Comparison of ENCODE assay signal across 8 cellular contexts in genomic region chr19:8001995-8002849, GRCh38. TPM values are rescaled to one million over a fixed set of nuclear protein-coding genes. Genes with fewer than 3 reads are reported as not detected.
DNase-seq lines count a peak whose midpoint lies in the region; ATAC-seq and TF ChIP-seq lines count a peak whose summit lies in the region.

No MANE protein-coding gene starts in this region.

- H3K9ac ChIP-seq in H9 (ENCODE audit: extremely low read depth, insufficient read length, low read length), result peak overlapping the region; percentile 17

- H3K18ac ChIP-seq in H9 (ENCODE audit: insufficient read length, low read depth, low read length), result no peak overlapping the region

- peak; percentile 56 to 71 (median 63) for DNase-seq in CD4-positive, CD25-positive, alpha-beta regulatory T cell
- DNase-seq in H9 (peak; percentile 95), NCI-H2196 (lab: John Stamatoyannopoulos, UW; ENCODE audit: unreplicated experiment) (peak; percentile 88), cerebellum (ENCODE audit: low spot score) (peak; percentile 88), kidney epithelial cell (ENCODE audit: low read depth) (peak; percentile 23)
- DNase-seq in activated CD4-positive, CD25-positive, alpha-beta regulatory T cell treated with anti-CD3 and anti-CD28 coated beads, Interleukin-2, amount 50 U/mL, for 72 hours, result peak; percentile 85
- DNase-seq in stimulated activated CD4-positive, alpha-beta T cell treated with anti-CD3 and anti-CD28 coated beads, Interleukin-15, amount 100 ng/mL, for 1 hour (ENCODE audit: low read depth in 1 of 2, low spot score in 1 of 2), result peak; percentile 36 to 62

- no peak overlapping the region for H2BK20ac ChIP-seq in H9 (ENCODE audit: low read depth, low read length, poor library complexity, severe bottlenecking)

- peaks cover 4% of the 10 kb centered on the region for H4K20me1 ChIP-seq in H9 (ENCODE audit: control insufficient read depth, insufficient read depth, insufficient read length)

- no CpG with 5 or more reads among the region's 27 CpGs for WGBS in H9 (ENCODE audit: extremely low coverage, insufficient read length, low lambda C conversion rate)

- H3K27ac Mint-ChIP-seq in CD4-positive, CD25-positive, alpha-beta regulatory T cell, result peak overlapping the region; percentile 91 to 93 (median 91)
- H3K27ac Mint-ChIP-seq in H9, result peak overlapping the region; percentile 96 to 98 (median 98)

- no peaks in the 10 kb centered on the region for H3K27me3 ChIP-seq in CD4-positive, CD25-positive, alpha-beta regulatory T cell (ENCODE audit: control insufficient read depth, insufficient read depth, low read length)
- no peaks in the 10 kb centered on the region for H3K27me3 ChIP-seq in H9 (ENCODE audit: insufficient read depth, low read length)
- no peaks in the 10 kb centered on the region for H3K27me3 ChIP-seq in kidney epithelial cell (ENCODE audit: control insufficient read depth, insufficient read depth, low read length)

- H3K23ac ChIP-seq in H9 (ENCODE audit: insufficient read length, low read depth, low read length), result no peak overlapping the region

- no peak overlapping the region for H4K91ac ChIP-seq in H9 (ENCODE audit: insufficient read length, low read depth, low read length)

- peak overlapping the region; percentile 63 for H3K4me2 ChIP-seq in H9 (ENCODE audit: insufficient read depth, insufficient read length, low read length)

- no peak overlapping the region for H4K8ac ChIP-seq in H9 (replicated peaks; ENCODE audit: insufficient read length, low read depth, low read length)

- ATAC-seq in CD4-positive, CD25-positive, alpha-beta regulatory T cell (ENCODE audit: low read depth in 2 of 2), result peak; percentile 35 to 48
- ATAC-seq in GM21526 (IDR thresholded peaks at IDR 0.05; ENCODE audit: low FRiP score, unreplicated experiment), result no peak

- H2BK5ac ChIP-seq in H9 (ENCODE audit: insufficient read length, low read length), result no peak overlapping the region

- H3K27ac ChIP-seq in CD4-positive, CD25-positive, alpha-beta regulatory T cell (ENCODE audit: insufficient read depth, low read length, poor library complexity, severe bottlenecking), result peak overlapping the region; percentile 48
- no peak overlapping the region for H3K27ac ChIP-seq in H9 (ENCODE audit: insufficient read length, low read depth, low read length)

- H3K9me3 ChIP-seq in CD4-positive, CD25-positive, alpha-beta regulatory T cell (ENCODE audit: control insufficient read depth in 2 of 2, low read length in 2 of 2), result no peaks in the 10 kb centered on the region
- H3K9me3 ChIP-seq in H9 (ENCODE audit: control insufficient read depth, low read depth, low read length), result no peaks in the 10 kb centered on the region

- no peak overlapping the region for H2BK120ac ChIP-seq in H9 (ENCODE audit: low read depth, low read length, poor library complexity, severe bottlenecking)

- no peaks in the 10 kb centered on the region for H3K9me3 Mint-ChIP-seq in CD4-positive, CD25-positive, alpha-beta regulatory T cell
- H3K9me3 Mint-ChIP-seq in H9, result no peaks in the 10 kb centered on the region

- peaks cover 18 to 62% (median 35%) of the 10 kb centered on the region in 4 donors for H3K4me1 Mint-ChIP-seq in CD4-positive, CD25-positive, alpha-beta regulatory T cell
- peaks cover 34 to 43% of the 10 kb centered on the region in 2 experiments for H3K4me1 Mint-ChIP-seq in H9

- peak overlapping the region; percentile 34 for H3K4me3 ChIP-seq in CD4-positive, CD25-positive, alpha-beta regulatory T cell (ENCODE audit: low read depth, low read length)
- peak overlapping the region; percentile 17 for H3K4me3 ChIP-seq in kidney epithelial cell (ENCODE audit: low read depth, low read length)

- no peak overlapping the region for H2BK12ac ChIP-seq in H9 (ENCODE audit: insufficient read length, low read depth, low read length)

- H3K56ac ChIP-seq in H9 (ENCODE audit: insufficient read length, low read depth, low read length), result no peak overlapping the region

- no peaks in the 10 kb centered on the region for H3K36me3 Mint-ChIP-seq in CD4-positive, CD25-positive, alpha-beta regulatory T cell
- H3K36me3 Mint-ChIP-seq in H9 (ENCODE audit: insufficient read depth in 1 of 3, low read depth in 3 of 3), result peaks cover 13 to 22% (median 17%) of the 10 kb centered on the region in 3 experiments

- H3K79me2 ChIP-seq in H9 (ENCODE audit: insufficient read depth, low read length), result peaks cover 62% of the 10 kb centered on the region

- H3K4me1 ChIP-seq in CD4-positive, CD25-positive, alpha-beta regulatory T cell (ENCODE audit: control insufficient read depth, insufficient read depth, low read length, poor library complexity, severe bottlenecking), result peaks cover 59% of the 10 kb centered on the region
- peaks cover 8% of the 10 kb centered on the region; the same call in 1 of the 2 replicates for H3K4me1 ChIP-seq in H9 (ENCODE audit: insufficient read depth, low read length)

- H3K4ac ChIP-seq in H9 (ENCODE audit: low read depth, low read length), result no peak overlapping the region

- no peak overlapping the region for H2BK15ac ChIP-seq in H9 (ENCODE audit: low read depth, low read length)

- H3K79me1 ChIP-seq in H9 (ENCODE audit: insufficient read depth, low read depth, low read length, poor library complexity, severe bottlenecking), result no peaks in the 10 kb centered on the region

- H3K14ac ChIP-seq in H9 (ENCODE audit: insufficient read depth, low read length), result no peak overlapping the region

- H4K5ac ChIP-seq in H9 (ENCODE audit: insufficient read length, low read depth, low read length), result no peak overlapping the region

- no peaks in the 10 kb centered on the region for H3K27me3 Mint-ChIP-seq in CD4-positive, CD25-positive, alpha-beta regulatory T cell
- no peaks in the 10 kb centered on the region for H3K27me3 Mint-ChIP-seq in H9 (ENCODE audit: low read depth)

- no peak overlapping the region for H2AFZ ChIP-seq in H9 (ENCODE audit: low read length)

- H3T11ph ChIP-seq in H9 (ENCODE audit: low read length), result no peak overlapping the region

- H2AK5ac ChIP-seq in H9 (ENCODE audit: insufficient read length, low read length), result no peak overlapping the region

- H3K36me3 ChIP-seq in CD4-positive, CD25-positive, alpha-beta regulatory T cell (ENCODE audit: control insufficient read depth, insufficient read depth, low read length), result no peaks in the 10 kb centered on the region
- H3K36me3 ChIP-seq in kidney epithelial cell (ENCODE audit: control insufficient read depth, insufficient read depth, low read length), result no peaks in the 10 kb centered on the region

- H3K23me2 ChIP-seq in H9 (ENCODE audit: insufficient read length, low read depth, low read length, poor library complexity, severe bottlenecking), result peaks cover 17% of the 10 kb centered on the region

- TF ChIP-seq CTCF in H9 (conservative IDR thresholded peaks at IDR 0.05) (peak; percentile 99), kidney epithelial cell (IDR thresholded peaks at IDR 0.05; ENCODE audit: insufficient read depth, low read length, poor library complexity, severe bottlenecking) (peak; percentile 97)

- H3K4me3 Mint-ChIP-seq in CD4-positive, CD25-positive, alpha-beta regulatory T cell, result peak overlapping the region; percentile 74 to 94 (median 87)
- peak overlapping the region; percentile 61 to 81 for H3K4me3 Mint-ChIP-seq in H9

RNA-seq across cellular contexts. Expression of gene ELAVL1, which starts 3.2 kb away (rescaled TPM):
- total RNA-seq in CD4-positive, CD25-positive, alpha-beta regulatory T cell, result 39.6 TPM
- 10 to 100 TPM; 48.0 to 52.0 (median 49.2) TPM for polyA plus RNA-seq in CD4-positive, CD25-positive, alpha-beta regulatory T cell
- total RNA-seq in H9 (2021), result 147 and 149 TPM in 2 replicates
- 20.2 TPM for total RNA-seq in cerebellum
- 62.3 and 65.9 TPM in 2 replicates for total RNA-seq in kidney epithelial cell

RNA-seq across cellular contexts. Expression of gene CCL25, which starts 50.3 kb away (rescaled TPM):
- total RNA-seq in CD4-positive, CD25-positive, alpha-beta regulatory T cell, result not detected
- under 1 TPM in 1 of 4 donors, not detected in 3; 0.48 TPM for polyA plus RNA-seq in CD4-positive, CD25-positive, alpha-beta regulatory T cell
- total RNA-seq in H9 (2021), result not detected in 2 replicates
- total RNA-seq in cerebellum, result not detected
- total RNA-seq in kidney epithelial cell, result not detected in 2 replicates

RNA-seq across cellular contexts. Expression of gene TIMM44, which starts 58.8 kb away (rescaled TPM):
- 72.5 TPM for total RNA-seq in CD4-positive, CD25-positive, alpha-beta regulatory T cell
- polyA plus RNA-seq in CD4-positive, CD25-positive, alpha-beta regulatory T cell, result 10 to 100 TPM; 14.0 to 16.5 (median 15.0) TPM
- 114 and 122 TPM in 2 replicates for total RNA-seq in H9 (2021)
- total RNA-seq in cerebellum, result 36.4 TPM
- total RNA-seq in kidney epithelial cell, result 80.5 and 83.9 TPM in 2 replicates

Comparison
In these comparisons a context has a peak if more than half of its experiments do, and no peak if none do; other contexts are left out.
1. DNase-seq: peak in every context shown above with its lines; median percentile 95 in H9; 88 in NCI-H2196; 88 in cerebellum; 85 in activated CD4-positive, CD25-positive, alpha-beta regulatory T cell treated with anti-CD3 and anti-CD28 coated beads, Interleukin-2, amount 50 U/mL, for 72 hours; 63 in CD4-positive, CD25-positive, alpha-beta regulatory T cell; 49 in stimulated activated CD4-positive, alpha-beta T cell treated with anti-CD3 and anti-CD28 coated beads, Interleukin-15, amount 100 ng/mL, for 1 hour; 23 in kidney epithelial cell.